In the genomic region with DNA sequence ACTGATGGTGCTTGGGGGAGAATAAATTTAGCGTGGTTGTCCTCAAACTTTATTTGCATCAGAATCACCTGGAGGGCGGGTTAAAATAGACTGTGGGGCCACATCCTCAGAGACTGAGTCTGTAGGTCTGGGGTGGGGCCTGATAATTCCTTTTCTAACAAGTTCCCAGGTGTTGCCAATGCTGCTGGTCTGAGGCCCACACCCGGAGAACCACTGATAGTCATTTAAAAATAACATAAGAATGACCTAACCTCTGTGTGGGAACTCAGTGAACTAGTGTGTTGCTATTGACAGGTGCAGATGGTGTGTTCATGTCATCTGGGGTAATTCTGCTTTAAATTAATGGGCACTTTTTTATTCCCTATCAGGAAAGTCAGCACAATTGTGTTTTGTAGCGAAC, we compare ENCODE assay signal across 17 cellular contexts.
DNase-seq lines count a peak whose midpoint lies in the region; ATAC-seq, FAIRE-seq and TF ChIP-seq lines count a peak whose summit lies in the region.
"Had no signal": no experiment of that assay in that cellular context is flagged by ENCODE, and none has a peak within 500 bp of the region (broad histone marks: within the 10 kb centered on the region; RNA-seq: fewer than 3 reads in every experiment).

No MANE protein-coding gene starts in this region.

- TF ChIP-seq POLR2A in breast epithelium (IDR thresholded peaks at IDR 0.05), result no peak

- peaks cover 66% of the 10 kb centered on the region for H3K36me3 Mint-ChIP-seq in MCF 10A (ENCODE audit: insufficient read depth, unreplicated experiment)
- peaks cover 8% of the 10 kb centered on the region for H3K36me3 Mint-ChIP-seq in T-helper 17 cell (ENCODE audit: low read depth)

- TF ChIP-seq CTCF in MCF 10A (IDR thresholded peaks at IDR 0.05; ENCODE audit: unreplicated experiment), result no peak
- no peak for TF ChIP-seq CTCF in breast epithelium (IDR thresholded peaks at IDR 0.05)

- no peak for FAIRE-seq in small intestine (lab: Jason Lieb, UNC)
- FAIRE-seq: GM12878 had no signal

- no peak for DNase-seq in MCF 10A (ENCODE audit: unreplicated experiment)
- no peak for DNase-seq in breast epithelium (ENCODE audit: low spot score in 2 of 2)
- no peak for DNase-seq in T-helper 17 cell
- no peak for DNase-seq in left colon
- DNase-seq in small intestine, result peak; percentile 50
- DNase-seq in AG08396 (ENCODE audit: low spot score), result no peak
- DNase-seq in activated CD4-positive, alpha-beta T cell treated with anti-CD3 and anti-CD28 coated beads for 4 hours, result no peak
- DNase-seq: CD4-positive, alpha-beta memory T cell; EL; HCEC 1CT; NCI-H1105; NCI-H2081; NCI-H2171 treated with DMSO at 0.1 percent for 48 hours; NCI-H446 treated with DMSO at 0.1 percent for 48 hours; NK-92 treated with Interleukin-12 subunit alpha and Interleukin-12 subunit beta, amount 100 ng/mL, for 24 hours had no signal

- H3K4me1 ChIP-seq in breast epithelium, result no peaks in the 10 kb centered on the region
- H3K4me1 ChIP-seq in small intestine (ENCODE audit: control insufficient read depth in 2 of 2, insufficient read depth in 1 of 2, low read depth in 1 of 2, low read length in 1 of 2), result no peaks in the 10 kb centered on the region

- H3K4me3 ChIP-seq in breast epithelium, result no peak overlapping the region
- no peak overlapping the region for H3K4me3 ChIP-seq in small intestine (ENCODE audit: low read depth in 1 of 2, low read length in 2 of 2)
- H3K4me3 ChIP-seq: GM12878 had no signal

- H3K36me3 ChIP-seq in breast epithelium, result no peaks in the 10 kb centered on the region
- H3K36me3 ChIP-seq in small intestine (ENCODE audit: control insufficient read depth in 2 of 2, insufficient read depth in 2 of 2, low read length in 2 of 2), result peaks cover 3 to 19% of the 10 kb centered on the region in 2 donors

- H3K27me3 ChIP-seq in breast epithelium (no peaks in the 10 kb centered on the region), small intestine (ENCODE audit: control insufficient read depth in 2 of 2, insufficient read depth in 2 of 2, low read length in 2 of 2) (no peaks in the 10 kb centered on the region)

- H3K9me3 ChIP-seq in breast epithelium, result no peaks in the 10 kb centered on the region
- H3K9me3 ChIP-seq in T-helper 17 cell (ENCODE audit: control insufficient read depth, low read length, poor library complexity, severe bottlenecking), result no peaks in the 10 kb centered on the region
- no peaks in the 10 kb centered on the region for H3K9me3 ChIP-seq in small intestine (ENCODE audit: control insufficient read depth, low read depth)

- no peak for ATAC-seq in T-helper 17 cell
- ATAC-seq in left colon, result peak; percentile 39
- ATAC-seq in HG02870 (IDR thresholded peaks at IDR 0.05; ENCODE audit: unreplicated experiment), result no peak
- ATAC-seq: GM12878 had no signal

- no TSS peak for BruUV-seq in MCF 10A (replicated peaks; lab: Mats Ljungman, UMichigan)

- H3K9me3 Mint-ChIP-seq in MCF 10A (ENCODE audit: unreplicated experiment), result no peaks in the 10 kb centered on the region
- H3K9me3 Mint-ChIP-seq: CD4-positive, alpha-beta memory T cell had no signal

- intact Hi-C loops in MCF 10A (cut with micrococcal nuclease), result loop anchor here (10.0 kb wide), 1 partner anchor 120 kb away; no protein-coding TSS in a partner anchor
- intact Hi-C loops in breast epithelium (cut with DNase I; ENCODE audit: low total_unique reads), result loop anchor here (10.0 kb wide), 1 partner anchor 120 kb away; no protein-coding TSS in a partner anchor
- intact Hi-C loops in left colon (cut with DNase I, micrococcal nuclease), result loop anchor here in 1 of 2 donors (10.0 kb wide), 1 partner anchor 120 kb away; no protein-coding TSS in a partner anchor

- WGBS in small intestine, 3 donors, result 15 to 69% (median 34%) methylated on average over 4 of the region's 4 CpGs

- H3K4me1 Mint-ChIP-seq in MCF 10A (ENCODE audit: insufficient read depth, unreplicated experiment) (peaks cover 23% of the 10 kb centered on the region), T-helper 17 cell (peaks cover 4% of the 10 kb centered on the region)

- H3K27ac ChIP-seq in breast epithelium (no peak overlapping the region), small intestine (ENCODE audit: low read depth in 1 of 2, low read length in 1 of 2) (peak overlapping the region in 1 of 2 donors; percentile 32)

- H3K4me3 Mint-ChIP-seq in MCF 10A (ENCODE audit: unreplicated experiment), result no peak overlapping the region
- no peak overlapping the region for H3K4me3 Mint-ChIP-seq in T-helper 17 cell
- H3K4me3 Mint-ChIP-seq: CD4-positive, alpha-beta memory T cell had no signal

- H3K27ac Mint-ChIP-seq in MCF 10A (ENCODE audit: low read depth, unreplicated experiment) (peak overlapping the region; percentile 30), T-helper 17 cell (peak overlapping the region; percentile 70)

- POLR2A ChIA-PET in MCF 10A (lab: Yijun Ruan, JAX), result interaction anchor here (0.9 to 6.6 kb wide), 3 partner anchors 52 to 124 kb away, joined by 3 to 152 read pairs (median 3); no protein-coding TSS in a partner anchor

- CTCF ChIA-PET in MCF 10A (lab: Yijun Ruan, JAX), result interaction anchor here (0.7 to 21.3 kb wide), 6 partner anchors 9 to 409 kb away, joined by 3 to 404 read pairs (median 22); a partner anchor contains a TSS

- H3K27me3 Mint-ChIP-seq in MCF 10A (ENCODE audit: insufficient read depth, unreplicated experiment) (no peaks in the 10 kb centered on the region), T-helper 17 cell (no peaks in the 10 kb centered on the region)
- H3K27me3 Mint-ChIP-seq: CD4-positive, alpha-beta memory T cell had no signal
